In genomic region chr16:6692874-6693273, GRCh38 we compare ENCODE assay signal across 6 cellular contexts.
"Had no signal": no experiment of that assay in that cellular context is flagged by ENCODE, and none has a peak within 500 bp of the region (broad histone marks: within the 10 kb centered on the region; RNA-seq: fewer than 3 reads in every experiment).

No MANE protein-coding gene starts in this region.

- H3K4me3 Mint-ChIP-seq: GM23338, HFFc6 had no signal

- H3K27ac Mint-ChIP-seq: GM23338, HFFc6 had no signal

- H2AFZ ChIP-seq: GM23338 had no signal

- ATAC-seq: GM23338, K562 had no signal

- DNase-seq: H7, HCEC 1CT, HFFc6, KG1 had no signal

- H3K4me2 ChIP-seq: GM23338 had no signal

- H3K4me1 Mint-ChIP-seq: GM23338 had no signal

- H3K4me3 ChIP-seq: GM23338, K562 had no signal
